31 cellular contexts compared by ENCODE assay signal in the genomic region with DNA sequence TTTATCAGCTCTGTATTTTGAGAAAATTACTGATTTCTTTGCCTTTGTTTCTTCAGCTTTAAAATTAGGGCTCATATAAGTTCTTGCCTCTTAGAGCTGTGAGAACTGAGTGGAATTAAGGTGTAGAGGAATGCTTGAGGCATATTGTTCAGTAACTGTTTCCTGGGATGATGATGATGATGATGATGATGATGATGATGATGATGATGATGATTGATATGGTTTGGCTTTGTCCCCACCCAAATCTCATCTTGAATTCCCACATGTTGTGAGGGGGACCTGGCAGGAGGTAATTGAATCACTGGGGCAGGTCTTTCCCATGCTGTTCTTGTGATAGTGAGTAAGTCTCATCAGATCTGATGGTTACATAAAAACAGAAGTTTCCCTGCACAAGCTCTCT.
A peak's percentile ranks its signal among the peaks of the same experiment; 100 is the strongest.
DNase-seq lines count a peak whose midpoint lies in the region; ATAC-seq, FAIRE-seq and TF ChIP-seq lines count a peak whose summit lies in the region.
"Had no signal": no experiment of that assay in that cellular context is flagged by ENCODE, and none has a peak within 500 bp of the region (broad histone marks: within the 10 kb centered on the region; RNA-seq: fewer than 3 reads in every experiment).

No MANE protein-coding gene starts in this region.

- no peak overlapping the region for H3K4me2 ChIP-seq in HepG2 (ENCODE audit: low read depth, low read length)
- H3K4me2 ChIP-seq: A549; BLaER1; BLaER1 treated with 17β-estradiol and CSF1 and Interleukin-3, amounts not matched to agents 10 nM and 100 nM had no signal

- DNase-seq in HepG2 (ENCODE audit: low spot score) (no peak), right lobe of liver (no peak), spleen (no peak)
- DNase-seq: 8988T; ACHN; AML-193; BE2C; C1 segment of cervical spinal cord; Caco-2; Calu3; CD4-positive, alpha-beta memory T cell; CD4-positive, alpha-beta T cell; CD4-positive, CD25-positive, alpha-beta regulatory T cell; CD8-positive, alpha-beta memory T cell; CD8-positive, alpha-beta T cell; COR-L47; DMS 273 treated with DMSO at 0.1 percent for 48 hours; DMS153; DMS53; DMS79; DMS79 treated with DMSO at 0.1 percent for 48 hours; DND-41; EL had no signal

- no peak overlapping the region for H3K9ac ChIP-seq in HepG2 (ENCODE audit: insufficient read depth, low read depth, low read length)
- H3K9ac ChIP-seq: BLaER1; BLaER1 treated with 17β-estradiol and CSF1 and Interleukin-3, amounts not matched to agents 10 nM and 100 nM had no signal

- no peak overlapping the region for H2AFZ ChIP-seq in HepG2 (ENCODE audit: low read length)

- TF ChIP-seq POLR2A in HepG2 (IDR thresholded peaks at IDR 0.05; ENCODE audit: insufficient read depth in 1 of 2, low read depth in 2 of 2, low read length in 2 of 2): no peak
- no peak for TF ChIP-seq POLR2A in right lobe of liver (IDR thresholded peaks at IDR 0.05)
- no peak for TF ChIP-seq POLR2A in spleen (IDR thresholded peaks at IDR 0.05)

- BruUV-seq in HepG2 (replicated peaks; lab: Mats Ljungman, UMichigan): no TSS peak

- POLR2A ChIA-PET in HepG2 (lab: Yijun Ruan, JAX) (no interaction called here), HEK293 (lab: Yijun Ruan, JAX) (no interaction called here)

- peaks cover 76% of the 10 kb centered on the region for H3K9me3 ChIP-seq in HepG2 (ENCODE audit: low read length)
- no peaks in the 10 kb centered on the region for H3K9me3 ChIP-seq in right lobe of liver
- no peaks in the 10 kb centered on the region for H3K9me3 ChIP-seq in HEK293 (ENCODE audit: control insufficient read depth, insufficient read depth, low read depth, low read length)
- peaks cover 2 to 42% (median 36%) of the 10 kb centered on the region in 8 donors for H3K9me3 ChIP-seq in spleen
- H3K9me3 ChIP-seq: A549, BE2C, Caco-2 had no signal

- no peaks in the 10 kb centered on the region for H3K79me2 ChIP-seq in HepG2 (ENCODE audit: insufficient read depth, low read length)

- ATAC-seq in HepG2: no peak
- ATAC-seq in right lobe of liver: no peak
- ATAC-seq: A549; CD8-positive, alpha-beta T cell had no signal

- TF ChIP-seq RAD21 in HepG2 (CRISPR knock-in tag; IDR thresholded peaks at IDR 0.05): no peak

- TF ChIP-seq CTCF in HepG2 (CRISPR knock-in tag; IDR thresholded peaks at IDR 0.05) (no peak), right lobe of liver (IDR thresholded peaks at IDR 0.05) (no peak), HEK293 (tag by site-specific recombination; IDR thresholded peaks at IDR 0.05) (no peak), spleen (IDR thresholded peaks at IDR 0.05 in 8 of 11, conservative IDR thresholded peaks at IDR 0.05 in 3 of 11) (no peak)

- H3K4me1 ChIP-seq in HepG2 (ENCODE audit: insufficient read depth, low read length) (no peaks in the 10 kb centered on the region), right lobe of liver (no peaks in the 10 kb centered on the region), HEK293 (ENCODE audit: control insufficient read depth, insufficient read depth, low read length) (no peaks in the 10 kb centered on the region), spleen (no peaks in the 10 kb centered on the region)
- H3K4me1 ChIP-seq: A549; BE2C; BLaER1; BLaER1 treated with 17β-estradiol and CSF1 and Interleukin-3, amounts not matched to agents 10 nM and 100 nM; Caco-2 had no signal

- no peaks in the 10 kb centered on the region for H3K27me3 ChIP-seq in HepG2 (ENCODE audit: control insufficient read depth in 1 of 2, insufficient read depth in 2 of 2, low read length in 2 of 2)
- H3K27me3 ChIP-seq in right lobe of liver: no peaks in the 10 kb centered on the region
- H3K27me3 ChIP-seq in spleen (replicated peaks in 1 of 7): no peaks in the 10 kb centered on the region
- H3K27me3 ChIP-seq: BE2C; BLaER1; BLaER1 treated with 17β-estradiol and CSF1 and Interleukin-3, amounts not matched to agents 10 nM and 100 nM had no signal

- no peak overlapping the region for H3K4me3 ChIP-seq in HepG2 (replicated peaks in 1 of 3; ENCODE audit: insufficient read depth in 1 of 3, low read depth in 2 of 3, low read length in 3 of 3)
- H3K4me3 ChIP-seq in right lobe of liver: no peak overlapping the region
- H3K4me3 ChIP-seq in HEK293 (ENCODE audit: low read depth, low read length): no peak overlapping the region
- no peak overlapping the region for H3K4me3 ChIP-seq in spleen
- H3K4me3 ChIP-seq: A549; BLaER1; BLaER1 treated with 17β-estradiol and CSF1 and Interleukin-3, amounts not matched to agents 10 nM and 100 nM had no signal

- no peaks in the 10 kb centered on the region for H4K20me1 ChIP-seq in HepG2 (ENCODE audit: insufficient read depth, low read length)
- H4K20me1 ChIP-seq: BLaER1; BLaER1 treated with 17β-estradiol and CSF1 and Interleukin-3, amounts not matched to agents 10 nM and 100 nM had no signal

- no peaks in the 10 kb centered on the region for H3K36me3 ChIP-seq in HepG2 (replicated peaks in 1 of 2; ENCODE audit: control insufficient read depth in 1 of 2, insufficient read depth in 2 of 2, low read length in 2 of 2)
- H3K36me3 ChIP-seq in right lobe of liver: no peaks in the 10 kb centered on the region
- no peaks in the 10 kb centered on the region for H3K36me3 ChIP-seq in HEK293 (ENCODE audit: control insufficient read depth in 2 of 2, insufficient read depth in 1 of 2, low read length in 2 of 2)
- no peaks in the 10 kb centered on the region for H3K36me3 ChIP-seq in spleen
- H3K36me3 ChIP-seq: BE2C; BLaER1; BLaER1 treated with 17β-estradiol and CSF1 and Interleukin-3, amounts not matched to agents 10 nM and 100 nM had no signal

- in situ Hi-C loops in HepG2 (cut with HindIII; ENCODE audit: extremely low pct_ligation_motif_present, low pct_unique_long_range_greater_than_20kb): no loop called here

- CTCF ChIA-PET in HepG2 (lab: Yijun Ruan, JAX; ENCODE audit: low intra/inter-chr PET ratio, low total read pairs) (no interaction called here), HEK293 (lab: Yijun Ruan, JAX) (interaction anchor here (0.6 kb wide), 1 partner anchor 9 kb away, joined by 4 read pairs; no protein-coding TSS in a partner anchor)

- no peak for TF ChIP-seq EP300 in HepG2 (IDR thresholded peaks at IDR 0.05; ENCODE audit: low read depth in 2 of 2, low read length in 2 of 2)
- TF ChIP-seq EP300 in HepG2 (CRISPR knock-in tag; IDR thresholded peaks at IDR 0.05; ENCODE audit: borderline replicate concordance): no peak

- FAIRE-seq in HepG2 (lab: Jason Lieb, UNC): no peak
- FAIRE-seq: A204.1, A549, D721Med had no signal

- intact Hi-C loops in HepG2 (cut with micrococcal nuclease; ENCODE audit: unreplicated experiment) (no loop called here), right lobe of liver (cut with DNase I) (no loop called here), spleen (cut with DNase I; ENCODE audit: low total_unique reads) (no loop called here)

- no peak overlapping the region for H3K27ac ChIP-seq in HepG2 (ENCODE audit: extremely low read length, insufficient read depth, low read length)
- H3K27ac ChIP-seq in right lobe of liver: no peak overlapping the region
- no peak overlapping the region for H3K27ac ChIP-seq in HEK293 (ENCODE audit: extremely low read depth, low read depth, low read length)
- no peak overlapping the region for H3K27ac ChIP-seq in spleen
- H3K27ac ChIP-seq: 22Rv1; A549; BLaER1; BLaER1 treated with 17β-estradiol and CSF1 and Interleukin-3, amounts not matched to agents 10 nM and 100 nM; C4-2B had no signal

TF ChIP-seq in HepG2, 621 proteins besides CTCF, POLR2A, EP300 and RAD21:
- peak; percentile 80 for TF ChIP-seq CREB1 (IDR thresholded peaks at IDR 0.05)
- no peak for TF ChIP-seq CREB1 (CRISPR knock-in tag; IDR thresholded peaks at IDR 0.05)
- TF ChIP-seq NFIB (CRISPR knock-in tag; IDR thresholded peaks at IDR 0.05; ENCODE audit: borderline replicate concordance): no peak

TF ChIP-seq in HEK293, 187 proteins besides CTCF, POLR2A, EP300 and RAD21:
- no peak for TF ChIP-seq MEIS1 (CRISPR knock-in tag; IDR thresholded peaks at IDR 0.05; ENCODE audit: borderline replicate concordance)
- no peak for TF ChIP-seq ZNF510 (tag by site-specific recombination; IDR thresholded peaks at IDR 0.05; ENCODE audit: insufficient replicate concordance)
- TF ChIP-seq, protein P1, sequence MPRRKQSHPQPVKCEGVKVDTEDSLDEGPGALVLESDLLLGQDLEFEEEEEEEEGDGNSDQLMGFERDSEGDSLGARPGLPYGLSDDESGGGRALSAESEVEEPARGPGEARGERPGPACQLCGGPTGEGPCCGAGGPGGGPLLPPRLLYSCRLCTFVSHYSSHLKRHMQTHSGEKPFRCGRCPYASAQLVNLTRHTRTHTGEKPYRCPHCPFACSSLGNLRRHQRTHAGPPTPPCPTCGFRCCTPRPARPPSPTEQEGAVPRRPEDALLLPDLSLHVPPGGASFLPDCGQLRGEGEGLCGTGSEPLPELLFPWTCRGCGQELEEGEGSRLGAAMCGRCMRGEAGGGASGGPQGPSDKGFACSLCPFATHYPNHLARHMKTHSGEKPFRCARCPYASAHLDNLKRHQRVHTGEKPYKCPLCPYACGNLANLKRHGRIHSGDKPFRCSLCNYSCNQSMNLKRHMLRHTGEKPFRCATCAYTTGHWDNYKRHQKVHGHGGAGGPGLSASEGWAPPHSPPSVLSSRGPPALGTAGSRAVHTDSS (tag by site-specific recombination; IDR thresholded peaks at IDR 0.05): peak; percentile 81
